In genomic region chr22:16955678-16956210, GRCh38 we compare ENCODE assay signal across 13 cellular contexts.
DNase-seq lines count a peak whose midpoint lies in the region.
"Had no signal": no experiment of that assay in that cellular context is flagged by ENCODE, and none has a peak within 500 bp of the region (broad histone marks: within the 10 kb centered on the region; RNA-seq: fewer than 3 reads in every experiment).

No MANE protein-coding gene starts in this region.

- peak; percentile 55 for DNase-seq in NCI-H510A treated with DMSO at 0.1 percent for 48 hours (lab: John Stamatoyannopoulos, UW)
- no peak for DNase-seq in NCI-H510A (lab: John Stamatoyannopoulos, UW)
- peak; percentile 51 for DNase-seq in DMS153 (lab: John Stamatoyannopoulos, UW)
- DNase-seq in RPMI8226 = peak; percentile 28
- DNase-seq in medulla oblongata (ENCODE audit: extremely low spot score) = peak; percentile 74
- DNase-seq in middle frontal gyrus (ENCODE audit: extremely low spot score, low spot score) = no peak
- DNase-seq in NCI-H187 treated with DMSO at 0.1 percent for 48 hours (lab: John Stamatoyannopoulos, UW) = no peak
- DNase-seq in D341Med (ENCODE audit: low spot score) = no peak
- DNase-seq: activated T-cell treated with anti-CD3 and anti-CD28 coated beads, Interleukin-2, amount 50 U/mL, for 72 hours; aorta; DMS79; NCI-H1694; transverse colon had no signal

Comparison
In these comparisons a context has a peak if more than half of its experiments do, and no peak if none do; other contexts are left out.
1. DNase-seq: peak in NCI-H510A treated with DMSO at 0.1 percent for 48 hours (single experiment), DMS153 (single experiment), RPMI8226 (single experiment) and medulla oblongata (single experiment); none in NCI-H510A (single experiment), middle frontal gyrus (single experiment), NCI-H187 treated with DMSO at 0.1 percent for 48 hours (single experiment) and D341Med (single experiment).